ENCODE assay signal across 8 cellular contexts in genomic region chr2:46097714-46098480, GRCh38.
DNase-seq lines count a peak whose midpoint lies in the region; FAIRE-seq and TF ChIP-seq lines count a peak whose summit lies in the region.

No MANE protein-coding gene starts in this region.

- FAIRE-seq in endometrium (lab: Jason Lieb, UNC), result peak; percentile 94

- H3K4me3 ChIP-seq in AG09309 (ENCODE audit: control insufficient read depth, low read depth, low read length), result no peak overlapping the region

- TF ChIP-seq CTCF in AG09309 (IDR thresholded peaks at IDR 0.05; ENCODE audit: control insufficient read depth, insufficient read depth, low read depth, low read length, missing control alignments), result no peak

- DNase-seq in AG09309 (ENCODE audit: low read depth), result peak; percentile 97
- peak; percentile 97 for DNase-seq in NCI-H226
- peak; percentile 84 for DNase-seq in mucosa of gallbladder (ENCODE audit: low spot score)
- DNase-seq in NCI-H2081 (lab: John Stamatoyannopoulos, UW), result no peak
- no peak for DNase-seq in activated naive CD4-positive, alpha-beta T cell treated with Interleukin-2 at 50 U/mL for 16 hours
- DNase-seq in stimulated activated naive CD4-positive, alpha-beta T cell treated with Interleukin-2 at 50 U/mL for 16 hours (lab: John Stamatoyannopoulos, UW), result no peak
- no peak for DNase-seq in NCI-H526 (lab: John Stamatoyannopoulos, UW)

Comparison
In these comparisons a context has a peak if more than half of its experiments do, and no peak if none do; other contexts are left out.
1. DNase-seq: peak in AG09309 (single experiment), NCI-H226 (single experiment) and mucosa of gallbladder (single experiment); none in NCI-H2081 (0 of 2), activated naive CD4-positive, alpha-beta T cell treated with Interleukin-2 at 50 U/mL for 16 hours (single experiment), stimulated activated naive CD4-positive, alpha-beta T cell treated with Interleukin-2 at 50 U/mL for 16 hours (single experiment) and NCI-H526 (0 of 2).